23 cellular contexts compared by ENCODE assay signal in genomic region chr5:16609412-16609811, GRCh38.
"Had no signal": no experiment of that assay in that cellular context is flagged by ENCODE, and none has a peak within 500 bp of the region (broad histone marks: within the 10 kb centered on the region; RNA-seq: fewer than 3 reads in every experiment).

No MANE protein-coding gene starts in this region.

- H3K27ac Mint-ChIP-seq: natural killer cell treated with Interleukin-12 subunit alpha and Interleukin-12 subunit beta and Interleukin-15 and Interleukin-18, amount 100 ng/mL, for 72 hours; stimulated activated memory B cell treated with anti-CD40 and anti-IgM and Interleukin-4, amounts not matched to agents 10 μg/mL and 1 μg/mL and 100 μg/mL, for 72 hours had no signal

- H3K36me3 Mint-ChIP-seq: natural killer cell treated with Interleukin-12 subunit alpha and Interleukin-12 subunit beta and Interleukin-15 and Interleukin-18, amount 100 ng/mL, for 72 hours had no signal

- H3K27ac ChIP-seq: epithelial cell of prostate, esophagus muscularis mucosa, gastrocnemius medialis, heart right ventricle, parathyroid adenoma, psoas muscle, spleen, thoracic aorta, transverse colon had no signal

- H3K4me3 ChIP-seq: esophagus muscularis mucosa, gastrocnemius medialis, heart right ventricle, lung, psoas muscle, spleen, thoracic aorta, transverse colon had no signal

- H3K27me3 Mint-ChIP-seq: stimulated activated memory B cell treated with anti-CD40 and anti-IgM and Interleukin-4, amounts not matched to agents 10 μg/mL and 1 μg/mL and 100 μg/mL, for 72 hours; stimulated activated naive CD8-positive, alpha-beta T cell treated with anti-CD3 and anti-CD28 coated beads, Interleukin-15, amount 100 ng/mL, for 72 hours had no signal

- H3K4me1 ChIP-seq: esophagus muscularis mucosa, gastrocnemius medialis, parathyroid adenoma, psoas muscle had no signal

- H3K36me3 ChIP-seq: esophagus muscularis mucosa, gastrocnemius medialis, heart right ventricle, spleen, thoracic aorta, transverse colon had no signal

- DNase-seq: cortex of kidney; dorsolateral prefrontal cortex; effector CD8-positive, alpha-beta T cell; gastrocnemius medialis; heart right ventricle; left ventricle myocardium superior; mesenchymal stem cell; midbrain; psoas muscle; spleen; stimulated activated CD4-positive, alpha-beta T cell treated with anti-CD3 and anti-CD28 coated beads, Interleukin-15, amount 100 ng/mL, for 24 hours; stimulated activated CD4-positive, alpha-beta T cell treated with anti-CD3 and anti-CD28 coated beads, Interleukin-1b, Interleukin-23, amount 100 ng/mL, for 48 hours; stimulated activated CD4-positive, alpha-beta T cell treated with anti-CD3 and anti-CD28 coated beads, Interleukin-4, amount 100 ng/mL, for 24 hours; stimulated activated naive CD8-positive, alpha-beta T cell treated with anti-CD3 and anti-CD28 coated beads, Interleukin-15, amount 100 ng/mL, for 72 hours; transverse colon had no signal

- H2AFZ ChIP-seq: parathyroid adenoma had no signal

- H3K27me3 ChIP-seq: dorsolateral prefrontal cortex, esophagus muscularis mucosa, gastrocnemius medialis, heart right ventricle, spleen, transverse colon had no signal

- ATAC-seq: gastrocnemius medialis; heart right ventricle; natural killer cell treated with Interleukin-12 subunit alpha and Interleukin-12 subunit beta and Interleukin-15 and Interleukin-18, amount 100 ng/mL, for 72 hours; psoas muscle; sciatic nerve; stimulated activated memory B cell treated with anti-CD40 and anti-IgM and Interleukin-4, amounts not matched to agents 10 μg/mL and 1 μg/mL and 100 μg/mL, for 72 hours; stimulated activated naive CD8-positive, alpha-beta T cell treated with anti-CD3 and anti-CD28 coated beads, Interleukin-15, amount 100 ng/mL, for 72 hours had no signal

- H3K4me3 Mint-ChIP-seq: natural killer cell treated with Interleukin-12 subunit alpha and Interleukin-12 subunit beta and Interleukin-15 and Interleukin-18, amount 100 ng/mL, for 72 hours; stimulated activated memory B cell treated with anti-CD40 and anti-IgM and Interleukin-4, amounts not matched to agents 10 μg/mL and 1 μg/mL and 100 μg/mL, for 72 hours; stimulated activated naive CD8-positive, alpha-beta T cell treated with anti-CD3 and anti-CD28 coated beads, Interleukin-15, amount 100 ng/mL, for 72 hours had no signal

- H3K9me3 Mint-ChIP-seq: stimulated activated memory B cell treated with anti-CD40 and anti-IgM and Interleukin-4, amounts not matched to agents 10 μg/mL and 1 μg/mL and 100 μg/mL, for 72 hours had no signal
